In the genomic region with DNA sequence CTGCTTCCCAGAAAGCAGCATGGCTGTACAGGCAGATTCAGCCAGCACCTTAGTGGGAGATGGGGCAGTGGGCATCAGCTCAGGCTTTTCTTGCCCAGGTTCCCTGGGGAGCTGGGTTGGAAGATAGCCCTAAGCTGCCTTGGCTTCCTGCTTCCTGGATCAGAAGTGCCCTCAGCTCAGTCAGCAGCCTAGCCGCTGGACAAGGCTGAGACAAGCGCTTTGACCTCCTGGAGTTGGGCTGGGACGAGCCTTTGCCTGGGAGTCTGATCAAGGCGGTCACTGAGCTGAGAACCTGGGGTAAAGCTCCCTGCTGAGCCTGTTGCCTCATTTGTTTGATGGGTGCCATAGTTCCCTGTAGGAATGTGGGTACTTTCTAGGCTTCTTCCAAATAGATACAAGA, we compare ENCODE assay signal across 9 cellular contexts.
DNase-seq lines count a peak whose midpoint lies in the region; ATAC-seq and TF ChIP-seq lines count a peak whose summit lies in the region.
"Had no signal": no experiment of that assay in that cellular context is flagged by ENCODE, and none has a peak within 500 bp of the region (broad histone marks: within the 10 kb centered on the region; RNA-seq: fewer than 3 reads in every experiment).

No MANE protein-coding gene starts in this region.

- no CpG with 5 or more reads among the region's 4 CpGs for WGBS in esophagus squamous epithelium, 2 donors

- peaks cover 15 to 62% (median 48%) of the 10 kb centered on the region in 3 donors for H3K4me1 ChIP-seq in esophagus squamous epithelium
- H3K4me1 ChIP-seq in neutrophil (ENCODE audit: control insufficient read depth in 1 of 2, insufficient read depth in 1 of 2, low read depth in 1 of 2, low read length in 1 of 2), result peaks cover 50 to 64% of the 10 kb centered on the region in 2 experiments

- H3K27ac ChIP-seq in esophagus squamous epithelium (peak overlapping the region; percentile 48 to 93 (median 72)), neutrophil (peak overlapping the region; percentile 80)

- TF ChIP-seq CTCF in esophagus squamous epithelium (IDR thresholded peaks at IDR 0.05) (no peak), neutrophil (IDR thresholded peaks at IDR 0.05) (no peak)

- TF ChIP-seq POLR2A in esophagus squamous epithelium (IDR thresholded peaks at IDR 0.05), result no peak

- DNase-seq in Right ventricle myocardium inferior (ENCODE audit: missing footprints) (no peak), cardiac septum (ENCODE audit: low spot score) (no peak), esophagus squamous epithelium (lab: John Stamatoyannopoulos, UW) (no peak), AML-193 (lab: John Stamatoyannopoulos, UW) (no peak), DMS114 treated with DMSO at 0.1 percent for 48 hours (lab: John Stamatoyannopoulos, UW; ENCODE audit: unreplicated experiment) (no peak), H4 (ENCODE audit: low spot score) (no peak)
- no peak for DNase-seq in stimulated activated CD8-positive, alpha-beta memory T cell treated with anti-CD3 and anti-CD28 coated beads, Interleukin-4, amount 100 ng/mL, for 48 hours
- DNase-seq: activated naive CD8-positive, alpha-beta T cell treated with anti-CD3 and anti-CD28 coated beads, Interleukin-2, amount 10 ng/mL, durations not matched to agents 7 days and 5 days had no signal

- intact Hi-C loops in Right ventricle myocardium inferior (cut with DNase I) (no loop called here), cardiac septum (cut with DNase I) (loop anchor here (2.0 kb wide), 1 partner anchor 33 kb away; no protein-coding TSS in a partner anchor), esophagus squamous epithelium (cut with DNase I) (no loop called here)

- H3K4me3 ChIP-seq in esophagus squamous epithelium (peak overlapping the region in 1 of 4 donors; percentile 40), neutrophil (ENCODE audit: low read depth in 1 of 2, low read length in 1 of 2) (peak overlapping the region in 1 of 2 experiments; percentile 13)

- ATAC-seq in Right ventricle myocardium inferior, result peak; percentile 32

- H3K9me3 ChIP-seq in esophagus squamous epithelium (no peaks in the 10 kb centered on the region), neutrophil (no peaks in the 10 kb centered on the region)

- H3K36me3 ChIP-seq in esophagus squamous epithelium, result peaks cover 0 to 19% (median 3%) of the 10 kb centered on the region in 3 donors
- no peaks in the 10 kb centered on the region for H3K36me3 ChIP-seq in neutrophil

- H3K27me3 ChIP-seq in esophagus squamous epithelium (no peaks in the 10 kb centered on the region), neutrophil (no peaks in the 10 kb centered on the region)
